24 cellular contexts compared by ENCODE assay signal in genomic region chr19:2992958-2993357, GRCh38. TPM values are rescaled to one million over a fixed set of nuclear protein-coding genes. Genes with fewer than 3 reads are reported as not detected.
A peak's percentile ranks its signal among the peaks of the same experiment; 100 is the strongest.
DNase-seq lines count a peak whose midpoint lies in the region; ATAC-seq and TF ChIP-seq lines count a peak whose summit lies in the region.
"Had no signal": no experiment of that assay in that cellular context is flagged by ENCODE, and none has a peak within 500 bp of the region (broad histone marks: within the 10 kb centered on the region; RNA-seq: fewer than 3 reads in every experiment).

No MANE protein-coding gene starts in this region.

- H2AK5ac ChIP-seq in neuronal stem cell (ENCODE audit: low read depth, low read length): no peak overlapping the region

- H3K27me3 ChIP-seq in neuronal stem cell (ENCODE audit: control insufficient read depth in 3 of 3, insufficient read depth in 3 of 3, low read depth in 1 of 3, low read length in 3 of 3): peaks cover 0 to 26% (median 2%) of the 10 kb centered on the region in 3 experiments

- no peak overlapping the region for H2AFZ ChIP-seq in neuronal stem cell (ENCODE audit: low read length)
- H2AFZ ChIP-seq: GM23248 had no signal

- ATAC-seq in HG02678 (IDR thresholded peaks at IDR 0.05; ENCODE audit: unreplicated experiment): no peak
- ATAC-seq: A549, GM12878, Panc1 had no signal

- no peak overlapping the region for H2BK120ac ChIP-seq in neuronal stem cell (ENCODE audit: low read depth, low read length)

- no peak overlapping the region for H3K27ac ChIP-seq in HEK293 (ENCODE audit: extremely low read depth, low read depth, low read length)
- H3K27ac ChIP-seq in neuronal stem cell (replicated peaks; ENCODE audit: low read length): no peak overlapping the region
- H3K27ac ChIP-seq: A549, GM23248, HL-60 had no signal

- H2BK5ac ChIP-seq in neuronal stem cell (ENCODE audit: low read length): no peak overlapping the region

- H3K18ac ChIP-seq in neuronal stem cell (ENCODE audit: low read length): no peak overlapping the region

- no peak overlapping the region for H3K9ac ChIP-seq in neuronal stem cell (ENCODE audit: low read depth, low read length, poor library complexity)
- H3K9ac ChIP-seq: GM23248, SK-N-SH had no signal

- H3K4me3 ChIP-seq in HEK293 (ENCODE audit: low read depth, low read length) (no peak overlapping the region), neuronal stem cell (ENCODE audit: low read length in 2 of 2) (no peak overlapping the region)
- H3K4me3 ChIP-seq: A549, GM12878, GM23248, HAP-1 had no signal

- H3K14ac ChIP-seq in neuronal stem cell (ENCODE audit: low read length): no peak overlapping the region

- H3K23ac ChIP-seq in neuronal stem cell (ENCODE audit: low read depth, low read length, poor library complexity): no peak overlapping the region

- no peak overlapping the region for H2BK15ac ChIP-seq in neuronal stem cell (ENCODE audit: low read length)

- no peaks in the 10 kb centered on the region for H3K9me3 ChIP-seq in HEK293 (ENCODE audit: control insufficient read depth, insufficient read depth, low read depth, low read length)
- no peaks in the 10 kb centered on the region for H3K9me3 ChIP-seq in neuronal stem cell (replicated peaks in 1 of 2; ENCODE audit: control insufficient read depth in 2 of 2, insufficient read depth in 1 of 2, low read depth in 1 of 2, low read length in 2 of 2)
- H3K9me3 ChIP-seq: A549, HAP-1, SK-N-SH had no signal

- CTCF ChIA-PET in HEK293 (lab: Yijun Ruan, JAX): interaction anchor here (0.5 to 0.7 kb wide), 3 partner anchors 38 to 244 kb away, joined by 3 read pairs; no protein-coding TSS in a partner anchor

- no peak overlapping the region for H4K8ac ChIP-seq in neuronal stem cell (ENCODE audit: low read depth, low read length)

- H3K36me3 ChIP-seq in HEK293 (ENCODE audit: control insufficient read depth in 2 of 2, insufficient read depth in 1 of 2, low read length in 2 of 2) (no peaks in the 10 kb centered on the region), neuronal stem cell (replicated peaks in 1 of 2; ENCODE audit: control insufficient read depth in 2 of 2, insufficient read depth in 2 of 2, low read length in 2 of 2) (no peaks in the 10 kb centered on the region)
- H3K36me3 ChIP-seq: HAP-1 had no signal

- no peak overlapping the region for H2BK12ac ChIP-seq in neuronal stem cell (ENCODE audit: low read length)

- H3K4ac ChIP-seq in neuronal stem cell (ENCODE audit: low read length): peak overlapping the region; percentile 10

- H3K4me1 ChIP-seq in HEK293 (ENCODE audit: control insufficient read depth, insufficient read depth, low read length) (no peaks in the 10 kb centered on the region), neuronal stem cell (ENCODE audit: control insufficient read depth in 2 of 2, insufficient read depth in 1 of 2, low read depth in 1 of 2, low read length in 2 of 2) (peaks cover 0 to 7% of the 10 kb centered on the region in 2 donors)
- H3K4me1 ChIP-seq: A549, HAP-1 had no signal

- H3K4me2 ChIP-seq in neuronal stem cell (ENCODE audit: insufficient read depth, low read length, poor library complexity, severe bottlenecking): no peak overlapping the region
- H3K4me2 ChIP-seq: A549, SK-N-SH had no signal

- H3K79me1 ChIP-seq in neuronal stem cell (ENCODE audit: low read depth, low read length): peaks cover 2% of the 10 kb centered on the region

- WGBS in neuronal stem cell (ENCODE audit: extremely low coverage in 2 of 2, insufficient read length in 2 of 2, insufficient replicate concordance in 1 of 2), 2 donors: no CpG with 5 or more reads among the region's 14 CpGs

- no peak overlapping the region for H4K91ac ChIP-seq in neuronal stem cell (ENCODE audit: low read depth, low read length, poor library complexity)

- peak; percentile 15 for DNase-seq in NCI-H2029 (lab: John Stamatoyannopoulos, UW)
- no peak for DNase-seq in NCI-H2029 treated with DMSO at 0.1 percent for 48 hours (lab: John Stamatoyannopoulos, UW)
- peak; percentile 36 for DNase-seq in NCI-H69 (lab: John Stamatoyannopoulos, UW)
- no peak for DNase-seq in neuronal stem cell (ENCODE audit: low spot score)
- no peak for DNase-seq in NCI-H1048 (lab: John Stamatoyannopoulos, UW)
- DNase-seq: CD4-positive, alpha-beta T cell; COR-L47; DND-41; GM23248; KG1; NCI-H146; NCI-H2081; NCI-H510A; NCI-H748 treated with DMSO at 0.1 percent for 48 hours; SIG-M5; SK-N-SH; T-helper 2 cell had no signal

- POLR2A ChIA-PET in HEK293 (lab: Yijun Ruan, JAX): no interaction called here

- no peak for TF ChIP-seq CTCF in HEK293 (tag by site-specific recombination; IDR thresholded peaks at IDR 0.05)

TF ChIP-seq in HEK293, 187 proteins besides CTCF, POLR2A, EP300 and RAD21:
- peak; percentile 54 for TF ChIP-seq GLIS1 (tag by site-specific recombination; IDR thresholded peaks at IDR 0.05)
- TF ChIP-seq, protein P1, sequence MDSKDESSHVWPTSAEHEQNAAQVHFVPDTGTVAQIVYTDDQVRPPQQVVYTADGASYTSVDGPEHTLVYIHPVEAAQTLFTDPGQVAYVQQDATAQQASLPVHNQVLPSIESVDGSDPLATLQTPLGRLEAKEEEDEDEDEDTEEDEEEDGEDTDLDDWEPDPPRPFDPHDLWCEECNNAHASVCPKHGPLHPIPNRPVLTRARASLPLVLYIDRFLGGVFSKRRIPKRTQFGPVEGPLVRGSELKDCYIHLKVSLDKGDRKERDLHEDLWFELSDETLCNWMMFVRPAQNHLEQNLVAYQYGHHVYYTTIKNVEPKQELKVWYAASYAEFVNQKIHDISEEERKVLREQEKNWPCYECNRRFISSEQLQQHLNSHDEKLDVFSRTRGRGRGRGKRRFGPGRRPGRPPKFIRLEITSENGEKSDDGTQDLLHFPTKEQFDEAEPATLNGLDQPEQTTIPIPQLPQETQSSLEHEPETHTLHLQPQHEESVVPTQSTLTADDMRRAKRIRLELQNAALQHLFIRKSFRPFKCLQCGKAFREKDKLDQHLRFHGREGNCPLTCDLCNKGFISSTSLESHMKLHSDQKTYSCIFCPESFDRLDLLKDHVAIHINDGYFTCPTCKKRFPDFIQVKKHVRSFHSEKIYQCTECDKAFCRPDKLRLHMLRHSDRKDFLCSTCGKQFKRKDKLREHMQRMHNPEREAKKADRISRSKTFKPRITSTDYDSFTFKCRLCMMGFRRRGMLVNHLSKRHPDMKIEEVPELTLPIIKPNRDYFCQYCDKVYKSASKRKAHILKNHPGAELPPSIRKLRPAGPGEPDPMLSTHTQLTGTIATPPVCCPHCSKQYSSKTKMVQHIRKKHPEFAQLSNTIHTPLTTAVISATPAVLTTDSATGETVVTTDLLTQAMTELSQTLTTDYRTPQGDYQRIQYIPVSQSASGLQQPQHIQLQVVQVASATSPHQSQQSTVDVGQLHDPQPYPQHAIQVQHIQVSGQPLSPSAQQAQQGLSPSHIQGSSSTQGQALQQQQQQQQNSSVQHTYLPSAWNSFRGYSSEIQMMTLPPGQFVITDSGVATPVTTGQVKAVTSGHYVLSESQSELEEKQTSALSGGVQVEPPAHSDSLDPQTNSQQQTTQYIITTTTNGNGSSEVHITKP (tag by site-specific recombination; IDR thresholded peaks at IDR 0.05): 0 out of 2 replicates have a peak, but pooled peaks have one; percentile 42
- TF ChIP-seq ZNF311 (tag by site-specific recombination; IDR thresholded peaks at IDR 0.05; ENCODE audit: borderline replicate concordance): no peak
- no peak for TF ChIP-seq ZNF629 (tag by site-specific recombination; IDR thresholded peaks at IDR 0.05)
- peak; percentile 42; the same call in 1 of the 2 replicates for TF ChIP-seq OSR2 (tag by site-specific recombination; IDR thresholded peaks at IDR 0.05)
- no peak for TF ChIP-seq ZNF521 (tag by site-specific recombination; IDR thresholded peaks at IDR 0.05)
- no peak for TF ChIP-seq ZBTB17 (tag by site-specific recombination; IDR thresholded peaks at IDR 0.05)
- TF ChIP-seq ZNF626 (tag by site-specific recombination; IDR thresholded peaks at IDR 0.05): no peak
- TF ChIP-seq SALL2 (tag by site-specific recombination; IDR thresholded peaks at IDR 0.05; ENCODE audit: borderline replicate concordance): no peak
- TF ChIP-seq ZNF830 (tag by site-specific recombination; IDR thresholded peaks at IDR 0.05; ENCODE audit: low read depth): no peak
- no peak for TF ChIP-seq ZNF24 (tag by site-specific recombination; IDR thresholded peaks at IDR 0.05)
- no peak for TF ChIP-seq GFI1B (tag by site-specific recombination; IDR thresholded peaks at IDR 0.05)

RNA-seq across cellular contexts. Expression of gene TLE6, which starts 15.6 kb away (rescaled TPM):
- 0.88 TPM for polyA plus RNA-seq in neuronal stem cell (2013, experiment 1 of 2)
- polyA plus RNA-seq in neuronal stem cell (2013, experiment 2 of 2): 0.75 TPM

RNA-seq across cellular contexts. Expression of gene TLE2, which starts 36.1 kb away (rescaled TPM):
- 0.36 TPM for polyA plus RNA-seq in neuronal stem cell (2013, experiment 1 of 2)
- 0.21 TPM for polyA plus RNA-seq in neuronal stem cell (2013, experiment 2 of 2)

RNA-seq across cellular contexts. Expression of gene ZNF77, which starts 48.2 kb away (rescaled TPM):
- 3.4 TPM for polyA plus RNA-seq in neuronal stem cell (2013, experiment 1 of 2)
- 3.5 TPM for polyA plus RNA-seq in neuronal stem cell (2013, experiment 2 of 2)

Comparison
In these comparisons a context has a peak if more than half of its experiments do, and no peak if none do; other contexts are left out.
1. DNase-seq: peak in NCI-H2029 (single experiment) and NCI-H69 (single experiment); none in NCI-H2029 treated with DMSO at 0.1 percent for 48 hours (single experiment), neuronal stem cell (single experiment) and NCI-H1048 (single experiment).